In genomic region chr6:155614606-155615005, GRCh38 we compare ENCODE assay signal across 33 cellular contexts.
DNase-seq lines count a peak whose midpoint lies in the region; ATAC-seq, FAIRE-seq and TF ChIP-seq lines count a peak whose summit lies in the region.
"Had no signal": no experiment of that assay in that cellular context is flagged by ENCODE, and none has a peak within 500 bp of the region (broad histone marks: within the 10 kb centered on the region; RNA-seq: fewer than 3 reads in every experiment).

No MANE protein-coding gene starts in this region.

- no peak overlapping the region for H3K27ac ChIP-seq in HepG2 (ENCODE audit: extremely low read length, insufficient read depth, low read length)
- H3K27ac ChIP-seq in right lobe of liver, result no peak overlapping the region
- no peak overlapping the region for H3K27ac ChIP-seq in HEK293 (ENCODE audit: extremely low read depth, low read depth, low read length)
- H3K27ac ChIP-seq: 22Rv1; A549; BLaER1; BLaER1 treated with 17β-estradiol and CSF1 and Interleukin-3, amounts not matched to agents 10 nM and 100 nM; C4-2B had no signal

- no TSS peak for BruUV-seq in HepG2 (replicated peaks; lab: Mats Ljungman, UMichigan)

- H4K20me1 ChIP-seq in HepG2 (ENCODE audit: insufficient read depth, low read length), result no peaks in the 10 kb centered on the region
- H4K20me1 ChIP-seq: BLaER1; BLaER1 treated with 17β-estradiol and CSF1 and Interleukin-3, amounts not matched to agents 10 nM and 100 nM had no signal

- H3K9ac ChIP-seq in HepG2 (ENCODE audit: insufficient read depth, low read depth, low read length), result no peak overlapping the region
- H3K9ac ChIP-seq: BLaER1; BLaER1 treated with 17β-estradiol and CSF1 and Interleukin-3, amounts not matched to agents 10 nM and 100 nM had no signal

- in situ Hi-C loops in HepG2 (cut with HindIII; ENCODE audit: extremely low pct_ligation_motif_present, low pct_unique_long_range_greater_than_20kb), result no loop called here

- ATAC-seq in HepG2 (no peak), right lobe of liver (no peak), HG02885 (IDR thresholded peaks at IDR 0.05; ENCODE audit: poor library complexity, unreplicated experiment) (no peak), GM18502 (IDR thresholded peaks at IDR 0.05; ENCODE audit: poor library complexity, unreplicated experiment) (no peak)
- ATAC-seq: A549; CD8-positive, alpha-beta T cell had no signal

- 57% methylated on average over 4 of the region's 4 CpGs for WGBS in HepG2 (ENCODE audit: low lambda C conversion rate)
- 78% methylated on average over 3 of the region's 4 CpGs for whole genome bisulfite sequencing in right lobe of liver (ENCODE audit: insufficient coverage, low coverage, low lambda C conversion rate, missing lambda C conversion rate)

- no peaks in the 10 kb centered on the region for H3K36me3 ChIP-seq in HepG2 (replicated peaks in 1 of 2; ENCODE audit: control insufficient read depth in 1 of 2, insufficient read depth in 2 of 2, low read length in 2 of 2)
- H3K36me3 ChIP-seq in right lobe of liver, result no peaks in the 10 kb centered on the region
- no peaks in the 10 kb centered on the region for H3K36me3 ChIP-seq in HEK293 (ENCODE audit: control insufficient read depth in 2 of 2, insufficient read depth in 1 of 2, low read length in 2 of 2)
- H3K36me3 ChIP-seq in bronchial epithelial cell (ENCODE audit: control insufficient read depth, insufficient read depth, low read length), result no peaks in the 10 kb centered on the region
- H3K36me3 ChIP-seq: BE2C; BLaER1; BLaER1 treated with 17β-estradiol and CSF1 and Interleukin-3, amounts not matched to agents 10 nM and 100 nM had no signal

- no peak overlapping the region for H2AFZ ChIP-seq in HepG2 (ENCODE audit: low read length)

- no peak for FAIRE-seq in HepG2 (lab: Jason Lieb, UNC)
- peak; percentile 58 for FAIRE-seq in bronchial epithelial cell (lab: Jason Lieb, UNC)
- FAIRE-seq: A204.1, A549, D721Med had no signal

- H3K4me1 ChIP-seq in HepG2 (ENCODE audit: insufficient read depth, low read length) (0 out of 2 replicates have a peak, but pooled peaks cover 6% of the 10 kb centered on the region), right lobe of liver (no peaks in the 10 kb centered on the region), HEK293 (ENCODE audit: control insufficient read depth, insufficient read depth, low read length) (no peaks in the 10 kb centered on the region)
- H3K4me1 ChIP-seq: A549; BLaER1; BLaER1 treated with 17β-estradiol and CSF1 and Interleukin-3, amounts not matched to agents 10 nM and 100 nM; Caco-2 had no signal

- TF ChIP-seq CTCF in HepG2 (CRISPR knock-in tag; IDR thresholded peaks at IDR 0.05) (no peak), right lobe of liver (IDR thresholded peaks at IDR 0.05) (no peak), HEK293 (tag by site-specific recombination; IDR thresholded peaks at IDR 0.05) (no peak), bronchial epithelial cell (IDR thresholded peaks at IDR 0.05; ENCODE audit: insufficient read depth, low read length, severe bottlenecking) (no peak)

- H3K4me3 ChIP-seq in HepG2 (replicated peaks in 1 of 3; ENCODE audit: insufficient read depth in 1 of 3, low read depth in 2 of 3, low read length in 3 of 3) (no peak overlapping the region), right lobe of liver (no peak overlapping the region), HEK293 (ENCODE audit: low read depth, low read length) (no peak overlapping the region), bronchial epithelial cell (ENCODE audit: low read depth, low read length) (no peak overlapping the region)
- H3K4me3 ChIP-seq: A549; BLaER1; BLaER1 treated with 17β-estradiol and CSF1 and Interleukin-3, amounts not matched to agents 10 nM and 100 nM had no signal

- POLR2A ChIA-PET in HepG2 (lab: Yijun Ruan, JAX), result no interaction called here
- POLR2A ChIA-PET in HEK293 (lab: Yijun Ruan, JAX), result no interaction called here

- DNase-seq in HepG2 (ENCODE audit: low spot score) (no peak), right lobe of liver (no peak), bronchial epithelial cell (ENCODE audit: low read depth) (no peak)
- DNase-seq: 8988T; ACHN; AML-193; BE2C; C1 segment of cervical spinal cord; Caco-2; Calu3; CD4-positive, alpha-beta memory T cell; CD4-positive, alpha-beta T cell; CD4-positive, CD25-positive, alpha-beta regulatory T cell; CD8-positive, alpha-beta memory T cell; CD8-positive, alpha-beta T cell; COR-L47; DMS 273 treated with DMSO at 0.1 percent for 48 hours; DMS153; DMS53; DMS79; DMS79 treated with DMSO at 0.1 percent for 48 hours; DND-41; EL had no signal

- TF ChIP-seq EP300 in HepG2 (IDR thresholded peaks at IDR 0.05; ENCODE audit: low read depth in 2 of 2, low read length in 2 of 2) (no peak), HepG2 (CRISPR knock-in tag; IDR thresholded peaks at IDR 0.05; ENCODE audit: borderline replicate concordance) (no peak)

- no peak for TF ChIP-seq RAD21 in HepG2 (CRISPR knock-in tag; IDR thresholded peaks at IDR 0.05)

- CTCF ChIA-PET in HepG2 (lab: Yijun Ruan, JAX; ENCODE audit: low intra/inter-chr PET ratio, low total read pairs), result no interaction called here
- CTCF ChIA-PET in HEK293 (lab: Yijun Ruan, JAX), result no interaction called here

- H3K4me2 ChIP-seq in HepG2 (ENCODE audit: low read depth, low read length), result no peak overlapping the region
- H3K4me2 ChIP-seq: A549; BLaER1; BLaER1 treated with 17β-estradiol and CSF1 and Interleukin-3, amounts not matched to agents 10 nM and 100 nM had no signal

- no peak for TF ChIP-seq POLR2A in HepG2 (IDR thresholded peaks at IDR 0.05; ENCODE audit: insufficient read depth in 1 of 2, low read depth in 2 of 2, low read length in 2 of 2)
- TF ChIP-seq POLR2A in right lobe of liver (IDR thresholded peaks at IDR 0.05), result no peak

- no peaks in the 10 kb centered on the region for H3K79me2 ChIP-seq in HepG2 (ENCODE audit: insufficient read depth, low read length)

- H3K9me3 ChIP-seq in HepG2 (ENCODE audit: low read length) (peaks cover 19% of the 10 kb centered on the region), right lobe of liver (peaks cover 0 to 6% (median 2%) of the 10 kb centered on the region in 4 donors), HEK293 (ENCODE audit: control insufficient read depth, insufficient read depth, low read depth, low read length) (no peaks in the 10 kb centered on the region)
- H3K9me3 ChIP-seq: A549, BE2C had no signal

- intact Hi-C loops in HepG2 (cut with micrococcal nuclease; ENCODE audit: unreplicated experiment) (no loop called here), right lobe of liver (cut with DNase I) (no loop called here)

- H3K27me3 ChIP-seq in HepG2 (ENCODE audit: control insufficient read depth in 1 of 2, insufficient read depth in 2 of 2, low read length in 2 of 2) (no peaks in the 10 kb centered on the region), right lobe of liver (no peaks in the 10 kb centered on the region), bronchial epithelial cell (ENCODE audit: control insufficient read depth, insufficient read depth, low read length) (no peaks in the 10 kb centered on the region)
- H3K27me3 ChIP-seq: BE2C; BLaER1; BLaER1 treated with 17β-estradiol and CSF1 and Interleukin-3, amounts not matched to agents 10 nM and 100 nM had no signal

TF ChIP-seq in HepG2, 621 proteins besides CTCF, POLR2A, EP300 and RAD21:
- peak; percentile 91; the same call in 1 of the 2 replicates for TF ChIP-seq ZNF616 (CRISPR knock-in tag; IDR thresholded peaks at IDR 0.05; ENCODE audit: low read depth)
- TF ChIP-seq ZBTB7B (CRISPR knock-in tag; IDR thresholded peaks at IDR 0.05), result no peak

TF ChIP-seq in HEK293, 187 proteins besides CTCF, POLR2A, EP300 and RAD21:
- TF ChIP-seq TRIM28 (IDR thresholded peaks at IDR 0.05; ENCODE audit: borderline replicate concordance, low read length) (peak; percentile 67; the same call in 1 of the 2 replicates), ZNF211 (tag by site-specific recombination; IDR thresholded peaks at IDR 0.05; ENCODE audit: low read depth) (no peak), ZNF155 (tag by site-specific recombination; IDR thresholded peaks at IDR 0.05) (no peak)
TF ChIP-seq in HEK293: peak in this region for 1.
